Comparison of ENCODE assay signal across 1 cellular context in the genomic region with DNA sequence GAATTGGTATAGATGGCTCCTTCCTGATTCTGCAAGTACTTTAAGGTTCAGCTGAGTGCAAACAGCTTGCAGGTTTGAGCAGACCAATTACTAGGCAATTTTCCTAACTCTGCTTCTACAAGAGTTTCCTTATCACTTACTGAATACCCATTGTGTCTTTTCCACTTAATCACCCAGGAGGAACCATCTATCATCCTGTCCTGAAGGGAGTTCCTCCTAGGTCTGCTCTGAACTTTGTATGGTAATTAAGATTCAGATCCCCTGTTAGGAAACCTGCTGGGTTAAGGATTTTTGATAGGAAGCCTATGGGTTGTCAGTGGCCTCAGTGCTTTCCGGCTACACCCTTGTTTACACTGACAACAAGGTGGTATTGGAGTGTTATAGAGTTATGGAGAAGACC. TPM values are rescaled to one million over a fixed set of nuclear protein-coding genes. Genes with fewer than 3 reads are reported as not detected.
"Had no signal": no experiment of that assay in that cellular context is flagged by ENCODE, and none has a peak within 500 bp of the region (broad histone marks: within the 10 kb centered on the region; RNA-seq: fewer than 3 reads in every experiment).

No MANE protein-coding gene starts in this region.

RNA-seq across cellular contexts. Expression of gene ZKSCAN7, which starts 10.2 kb away (rescaled TPM):
- total RNA-seq: MCF 10A had no signal

RNA-seq across cellular contexts. Expression of gene ZNF660, which starts 40.0 kb away (rescaled TPM):
- total RNA-seq: MCF 10A had no signal
